10 cellular contexts compared by ENCODE assay signal in the genomic region with DNA sequence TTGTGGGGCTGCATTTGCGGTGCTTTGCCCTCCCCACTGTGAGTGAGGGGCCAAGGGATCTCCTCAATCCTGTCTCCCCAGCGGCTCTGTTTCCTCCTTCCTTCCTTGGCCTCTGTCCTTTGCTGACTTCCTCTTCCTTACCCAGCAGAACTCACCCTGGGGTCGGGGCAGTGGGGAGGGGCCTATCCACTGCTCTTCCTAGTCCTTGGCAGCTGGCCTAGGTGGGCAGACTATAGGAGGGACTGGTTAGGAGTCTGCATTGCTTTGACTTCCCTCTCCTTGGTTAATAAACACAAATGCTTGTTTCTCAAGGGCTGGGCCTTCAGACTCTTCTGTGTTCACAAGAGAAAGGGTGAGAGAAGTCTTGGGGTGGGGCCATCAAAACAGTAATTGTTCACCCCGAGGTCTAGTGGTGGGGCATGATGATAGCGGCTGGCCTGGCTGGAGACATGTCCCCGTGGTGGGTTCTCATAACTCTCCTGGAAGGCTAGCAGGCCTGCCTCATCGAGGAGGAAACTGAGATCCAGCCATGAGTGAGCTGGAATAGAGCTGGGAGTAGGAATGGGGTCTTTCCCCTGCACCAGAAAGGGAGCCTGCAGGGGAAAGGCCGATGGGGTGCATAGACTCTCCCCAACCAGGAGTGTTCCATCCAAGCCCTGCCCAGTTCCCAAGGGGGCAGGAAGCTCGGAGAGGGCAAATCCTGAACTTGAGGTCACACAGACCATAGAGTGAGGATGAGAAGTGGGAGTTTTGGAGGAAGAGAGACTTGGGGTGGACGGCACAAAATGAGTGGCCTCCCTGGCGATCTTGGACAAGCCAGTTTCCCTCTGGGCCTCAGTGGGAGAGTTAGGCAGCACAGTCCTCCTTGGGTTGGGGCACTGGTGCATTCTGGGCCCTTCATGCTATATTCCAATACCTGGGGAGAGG. TPM values are rescaled to one million over a fixed set of nuclear protein-coding genes. Genes with fewer than 3 reads are reported as not detected.
A peak's percentile ranks its signal among the peaks of the same experiment; 100 is the strongest.
DNase-seq lines count a peak whose midpoint lies in the region; ATAC-seq and TF ChIP-seq lines count a peak whose summit lies in the region.
"Had no signal": no experiment of that assay in that cellular context is flagged by ENCODE, and none has a peak within 500 bp of the region (broad histone marks: within the 10 kb centered on the region; RNA-seq: fewer than 3 reads in every experiment).

No MANE protein-coding gene starts in this region.

- TF ChIP-seq CTCF in nephron (IDR thresholded peaks at IDR 0.05; ENCODE audit: unreplicated experiment in 3 of 3) = no peak

- H3K27me3 Mint-ChIP-seq in nephron (ENCODE audit: low read depth) = peaks cover 43% of the 10 kb centered on the region

- ATAC-seq in activated naive CD4-positive, alpha-beta T cell treated with anti-CD3 and anti-CD28 coated beads, Interleukin-2, amount 50 U/mL, for 72 hours = no peak
- ATAC-seq in HG03095 (IDR thresholded peaks at IDR 0.05; ENCODE audit: unreplicated experiment) = no peak
- no peak for ATAC-seq in HG03196 (IDR thresholded peaks at IDR 0.05; ENCODE audit: unreplicated experiment)

- H3K36me3 Mint-ChIP-seq in activated naive CD4-positive, alpha-beta T cell treated with anti-CD3 and anti-CD28 coated beads, Interleukin-2, amount 50 U/mL, for 72 hours = peaks cover 0 to 17% of the 10 kb centered on the region in 2 donors
- H3K36me3 Mint-ChIP-seq in nephron (ENCODE audit: low read depth) = peaks cover 4% of the 10 kb centered on the region

- peak overlapping the region; percentile 73 to 80 (median 78) for H3K4me3 Mint-ChIP-seq in nephron

- DNase-seq in CMK (ENCODE audit: low read depth) = peak; percentile 79
- DNase-seq in Kasumi-1 (lab: John Stamatoyannopoulos, UW) = peak; percentile 76 to 82
- no peak for DNase-seq in activated naive CD4-positive, alpha-beta T cell treated with anti-CD3 and anti-CD28 coated beads, Interleukin-2, amount 50 U/mL, for 72 hours (ENCODE audit: low spot score in 2 of 2)
- no peak for DNase-seq in epidermal melanocyte (ENCODE audit: insufficient read length, low spot score)
- no peak for DNase-seq in DMS153 treated with DMSO at 0.1 percent for 48 hours (lab: John Stamatoyannopoulos, UW; ENCODE audit: unreplicated experiment)
- DNase-seq: dermis blood vessel endothelial cell, NCI-H524 treated with DMSO at 0.1 percent for 48 hours had no signal

- peak overlapping the region; percentile 45 to 86 for H3K27ac Mint-ChIP-seq in activated naive CD4-positive, alpha-beta T cell treated with anti-CD3 and anti-CD28 coated beads, Interleukin-2, amount 50 U/mL, for 72 hours
- peak overlapping the region in 1 of 3 experiments; percentile 38 for H3K27ac Mint-ChIP-seq in nephron

- H3K4me1 Mint-ChIP-seq in nephron = peaks cover 30% of the 10 kb centered on the region

- H3K9me3 Mint-ChIP-seq in activated naive CD4-positive, alpha-beta T cell treated with anti-CD3 and anti-CD28 coated beads, Interleukin-2, amount 50 U/mL, for 72 hours = no peaks in the 10 kb centered on the region
- H3K9me3 Mint-ChIP-seq in nephron = no peaks in the 10 kb centered on the region

RNA-seq across cellular contexts. Expression of gene FAM110A, which starts 12.7 kb away (rescaled TPM):
- total RNA-seq in activated naive CD4-positive, alpha-beta T cell treated with anti-CD3 and anti-CD28 coated beads, Interleukin-2, amount 50 U/mL, for 72 hours = 10 to 100 TPM; 12.0 to 25.7 TPM

Comparison
In these comparisons a context has a peak if more than half of its experiments do, and no peak if none do; other contexts are left out.
1. DNase-seq: peak in CMK (single experiment) and Kasumi-1 (2 of 2); none in activated naive CD4-positive, alpha-beta T cell treated with anti-CD3 and anti-CD28 coated beads, Interleukin-2, amount 50 U/mL, for 72 hours (0 of 2), epidermal melanocyte (single experiment) and DMS153 treated with DMSO at 0.1 percent for 48 hours (single experiment).